1 cellular context compared by ENCODE assay signal in the genomic region with DNA sequence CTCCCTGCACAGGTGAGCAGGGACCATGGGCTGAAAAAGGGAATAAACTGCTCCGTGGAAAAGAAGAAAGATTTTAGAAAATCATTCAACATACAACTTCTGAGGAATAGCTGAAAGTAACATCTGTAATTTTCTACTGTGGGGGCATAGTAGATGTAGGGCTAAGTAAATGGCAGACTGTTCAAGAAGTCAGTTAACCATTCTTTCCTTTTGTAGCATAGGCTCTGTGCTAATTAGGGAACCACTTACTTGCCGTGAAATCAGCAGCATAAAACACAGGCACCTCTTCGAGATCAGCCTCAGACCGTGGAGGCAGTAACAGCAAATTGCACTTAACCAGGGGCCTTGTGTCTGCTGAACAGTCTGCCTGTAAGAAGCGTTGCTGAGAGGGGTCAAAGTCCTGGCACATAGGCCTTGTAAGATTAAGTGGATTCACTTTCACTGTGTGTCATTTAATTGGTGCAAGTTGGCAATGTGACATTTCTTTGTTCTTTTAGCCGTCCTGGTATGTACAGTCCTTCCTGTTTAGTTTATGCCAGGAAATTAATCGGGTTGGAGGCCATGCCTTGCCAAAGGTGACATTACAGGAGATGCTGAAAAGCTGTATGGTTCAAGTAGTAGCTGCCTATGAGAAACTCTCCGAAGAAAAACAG.
TF ChIP-seq lines count a peak whose summit lies in the region.

No MANE protein-coding gene starts in this region.

TF ChIP-seq in SK-N-SH treated with all-trans-retinoic acid at 6 μM for 48 hours, 23 proteins besides CTCF, POLR2A, EP300 and RAD21 (continued from another document):
- TF ChIP-seq PPARA (CRISPR knock-in tag; IDR thresholded peaks at IDR 0.05; ENCODE audit: borderline replicate concordance) (no peak), ZFP30 (CRISPR knock-in tag; IDR thresholded peaks at IDR 0.05) (no peak), OSR1 (CRISPR knock-in tag; IDR thresholded peaks at IDR 0.05) (no peak), CSDC2 (CRISPR knock-in tag; IDR thresholded peaks at IDR 0.05) (no peak), RARB (CRISPR knock-in tag; IDR thresholded peaks at IDR 0.05) (no peak), ZC3H10 (CRISPR knock-in tag; IDR thresholded peaks at IDR 0.05) (no peak), ZNF70 (CRISPR knock-in tag; IDR thresholded peaks at IDR 0.05) (no peak), BACH2 (CRISPR knock-in tag; IDR thresholded peaks at IDR 0.05; ENCODE audit: borderline replicate concordance) (no peak)
- TF ChIP-seq, protein P1, sequence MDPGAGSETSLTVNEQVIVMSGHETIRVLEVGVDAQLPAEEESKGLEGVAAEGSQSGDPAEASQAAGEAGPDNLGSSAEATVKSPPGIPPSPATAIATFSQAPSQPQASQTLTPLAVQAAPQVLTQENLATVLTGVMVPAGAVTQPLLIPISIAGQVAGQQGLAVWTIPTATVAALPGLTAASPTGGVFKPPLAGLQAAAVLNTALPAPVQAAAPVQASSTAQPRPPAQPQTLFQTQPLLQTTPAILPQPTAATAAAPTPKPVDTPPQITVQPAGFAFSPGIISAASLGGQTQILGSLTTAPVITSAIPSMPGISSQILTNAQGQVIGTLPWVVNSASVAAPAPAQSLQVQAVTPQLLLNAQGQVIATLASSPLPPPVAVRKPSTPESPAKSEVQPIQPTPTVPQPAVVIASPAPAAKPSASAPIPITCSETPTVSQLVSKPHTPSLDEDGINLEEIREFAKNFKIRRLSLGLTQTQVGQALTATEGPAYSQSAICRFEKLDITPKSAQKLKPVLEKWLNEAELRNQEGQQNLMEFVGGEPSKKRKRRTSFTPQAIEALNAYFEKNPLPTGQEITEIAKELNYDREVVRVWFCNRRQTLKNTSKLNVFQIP (CRISPR knock-in tag; IDR thresholded peaks at IDR 0.05; ENCODE audit: borderline replicate concordance, low read depth): no peak
